1 cellular context compared by ENCODE assay signal in genomic region chr20:46023148-46023484, GRCh38.
TF ChIP-seq lines count a peak whose summit lies in the region.

No MANE protein-coding gene starts in this region.

TF ChIP-seq in GM23338, 12 proteins besides CTCF, POLR2A, EP300 and RAD21 (continued from another document):
- no peak for TF ChIP-seq ZNF462 (CRISPR knock-in tag; IDR thresholded peaks at IDR 0.05)
- TF ChIP-seq EZH2 (IDR thresholded peaks at IDR 0.05; ENCODE audit: low read depth, unreplicated experiment), result no peak
- no peak for TF ChIP-seq ETS1 (IDR thresholded peaks at IDR 0.05)
- no peak for TF ChIP-seq CREB1 (CRISPR knock-in tag; IDR thresholded peaks at IDR 0.05; ENCODE audit: low read depth)
- no peak for TF ChIP-seq ZNF331 (CRISPR knock-in tag; IDR thresholded peaks at IDR 0.05; ENCODE audit: low read depth)
- TF ChIP-seq POLR2AphosphoS5 (IDR thresholded peaks at IDR 0.05; ENCODE audit: low read depth), result no peak
